ENCODE assay signal across 1 cellular context in the genomic region with DNA sequence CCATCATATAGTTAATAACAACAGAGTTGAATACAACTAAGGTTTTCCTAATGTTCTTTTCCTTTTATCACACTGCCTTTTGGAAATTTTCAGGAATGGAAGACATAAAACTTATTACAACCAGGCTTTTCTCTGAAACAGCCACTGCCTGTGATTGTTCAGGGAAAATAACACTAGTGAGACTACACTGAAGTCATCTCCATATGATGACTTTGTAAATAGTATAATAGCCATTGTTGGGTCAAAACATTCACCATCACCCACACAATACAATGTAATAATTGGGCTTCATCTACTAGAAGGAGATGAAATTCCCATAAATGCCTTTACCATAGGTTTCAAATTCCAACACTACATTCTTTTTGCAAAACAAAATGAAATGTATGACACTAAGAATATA.
TF ChIP-seq lines count a peak whose summit lies in the region.

No MANE protein-coding gene starts in this region.

TF ChIP-seq in K562, 482 proteins besides CTCF, POLR2A, EP300 and RAD21:
- no peak for TF ChIP-seq KAT2B (IDR thresholded peaks at IDR 0.05; ENCODE audit: low read depth, low read length)
- TF ChIP-seq, protein P1, sequence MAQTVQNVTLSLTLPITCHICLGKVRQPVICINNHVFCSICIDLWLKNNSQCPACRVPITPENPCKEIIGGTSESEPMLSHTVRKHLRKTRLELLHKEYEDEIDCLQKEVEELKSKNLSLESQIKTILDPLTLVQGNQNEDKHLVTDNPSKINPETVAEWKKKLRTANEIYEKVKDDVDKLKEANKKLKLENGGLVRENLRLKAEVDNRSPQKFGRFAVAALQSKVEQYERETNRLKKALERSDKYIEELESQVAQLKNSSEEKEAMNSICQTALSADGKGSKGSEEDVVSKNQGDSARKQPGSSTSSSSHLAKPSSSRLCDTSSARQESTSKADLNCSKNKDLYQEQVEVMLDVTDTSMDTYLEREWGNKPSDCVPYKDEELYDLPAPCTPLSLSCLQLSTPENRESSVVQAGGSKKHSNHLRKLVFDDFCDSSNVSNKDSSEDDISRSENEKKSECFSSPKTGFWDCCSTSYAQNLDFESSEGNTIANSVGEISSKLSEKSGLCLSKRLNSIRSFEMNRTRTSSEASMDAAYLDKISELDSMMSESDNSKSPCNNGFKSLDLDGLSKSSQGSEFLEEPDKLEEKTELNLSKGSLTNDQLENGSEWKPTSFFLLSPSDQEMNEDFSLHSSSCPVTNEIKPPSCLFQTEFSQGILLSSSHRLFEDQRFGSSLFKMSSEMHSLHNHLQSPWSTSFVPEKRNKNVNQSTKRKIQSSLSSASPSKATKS (CRISPR knock-in tag; IDR thresholded peaks at IDR 0.05) = no peak
- TF ChIP-seq, protein P2, sequence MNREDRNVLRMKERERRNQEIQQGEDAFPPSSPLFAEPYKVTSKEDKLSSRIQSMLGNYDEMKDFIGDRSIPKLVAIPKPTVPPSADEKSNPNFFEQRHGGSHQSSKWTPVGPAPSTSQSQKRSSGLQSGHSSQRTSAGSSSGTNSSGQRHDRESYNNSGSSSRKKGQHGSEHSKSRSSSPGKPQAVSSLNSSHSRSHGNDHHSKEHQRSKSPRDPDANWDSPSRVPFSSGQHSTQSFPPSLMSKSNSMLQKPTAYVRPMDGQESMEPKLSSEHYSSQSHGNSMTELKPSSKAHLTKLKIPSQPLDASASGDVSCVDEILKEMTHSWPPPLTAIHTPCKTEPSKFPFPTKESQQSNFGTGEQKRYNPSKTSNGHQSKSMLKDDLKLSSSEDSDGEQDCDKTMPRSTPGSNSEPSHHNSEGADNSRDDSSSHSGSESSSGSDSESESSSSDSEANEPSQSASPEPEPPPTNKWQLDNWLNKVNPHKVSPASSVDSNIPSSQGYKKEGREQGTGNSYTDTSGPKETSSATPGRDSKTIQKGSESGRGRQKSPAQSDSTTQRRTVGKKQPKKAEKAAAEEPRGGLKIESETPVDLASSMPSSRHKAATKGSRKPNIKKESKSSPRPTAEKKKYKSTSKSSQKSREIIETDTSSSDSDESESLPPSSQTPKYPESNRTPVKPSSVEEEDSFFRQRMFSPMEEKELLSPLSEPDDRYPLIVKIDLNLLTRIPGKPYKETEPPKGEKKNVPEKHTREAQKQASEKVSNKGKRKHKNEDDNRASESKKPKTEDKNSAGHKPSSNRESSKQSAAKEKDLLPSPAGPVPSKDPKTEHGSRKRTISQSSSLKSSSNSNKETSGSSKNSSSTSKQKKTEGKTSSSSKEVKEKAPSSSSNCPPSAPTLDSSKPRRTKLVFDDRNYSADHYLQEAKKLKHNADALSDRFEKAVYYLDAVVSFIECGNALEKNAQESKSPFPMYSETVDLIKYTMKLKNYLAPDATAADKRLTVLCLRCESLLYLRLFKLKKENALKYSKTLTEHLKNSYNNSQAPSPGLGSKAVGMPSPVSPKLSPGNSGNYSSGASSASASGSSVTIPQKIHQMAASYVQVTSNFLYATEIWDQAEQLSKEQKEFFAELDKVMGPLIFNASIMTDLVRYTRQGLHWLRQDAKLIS (CRISPR knock-in tag; IDR thresholded peaks at IDR 0.05) = no peak
- TF ChIP-seq ZNF134 (CRISPR knock-in tag; conservative IDR thresholded peaks at IDR 0.05) = no peak
- TF ChIP-seq ZNF124 (CRISPR knock-in tag; IDR thresholded peaks at IDR 0.05) = no peak
